ENCODE assay signal across 8 cellular contexts in genomic region chr5:124651663-124652513, GRCh38.
DNase-seq lines count a peak whose midpoint lies in the region; ATAC-seq and TF ChIP-seq lines count a peak whose summit lies in the region.

No MANE protein-coding gene starts in this region.

- BruUV-seq in Calu3 (replicated peaks; lab: Mats Ljungman, UMichigan): no TSS peak

- peaks cover 33% of the 10 kb centered on the region for H3K36me3 ChIP-seq in HUES6 (ENCODE audit: control insufficient read depth, insufficient read depth, low read length)
- peaks cover 24% of the 10 kb centered on the region for H3K36me3 ChIP-seq in OCI-LY1 (ENCODE audit: insufficient read depth, low read length)
- no peaks in the 10 kb centered on the region for H3K36me3 ChIP-seq in body of pancreas (replicated peaks in 1 of 2; ENCODE audit: insufficient read depth in 1 of 2, low read depth in 2 of 2)
- peaks cover 3% of the 10 kb centered on the region; the same call in 1 of the 2 replicates for H3K36me3 ChIP-seq in iPS DF 6.9 (ENCODE audit: control insufficient read depth, insufficient read depth, low read length)

- H3K4me3 ChIP-seq in HUES6 (ENCODE audit: low read depth, low read length) (peak overlapping the region; percentile 61), OCI-LY1 (ENCODE audit: low read depth, low read length, poor library complexity, severe bottlenecking) (peak overlapping the region; percentile 63), body of pancreas (peak overlapping the region; percentile 19 to 59), iPS DF 6.9 (ENCODE audit: low read length) (peak overlapping the region; percentile 41; the same call in 1 of the 2 replicates)

- intact Hi-C loops in Calu3 (cut with micrococcal nuclease; ENCODE audit: unreplicated experiment): loop anchor here (2.0 to 10.0 kb wide), 4 partner anchors 53 to 1183 kb away; no protein-coding TSS in a partner anchor
- intact Hi-C loops in body of pancreas (cut with DNase I): no loop called here

- ATAC-seq in GM19372 (IDR thresholded peaks at IDR 0.05; ENCODE audit: low read depth, unreplicated experiment): peak; percentile 24
- ATAC-seq in body of pancreas: peak; percentile 78

- CTCF ChIA-PET in Calu3 (lab: Charles Lee): interaction anchor here (0.6 to 1.4 kb wide), 2 partner anchors 9 to 95 kb away, joined by 4 read pairs; no protein-coding TSS in a partner anchor

- H3K36me3 Mint-ChIP-seq in Calu3 (ENCODE audit: insufficient read depth, unreplicated experiment): peaks cover 22% of the 10 kb centered on the region

- H3K4me1 ChIP-seq in HUES6 (ENCODE audit: control insufficient read depth, insufficient read depth, low read length) (peaks cover 71% of the 10 kb centered on the region), OCI-LY1 (ENCODE audit: insufficient read depth, low read length, severe bottlenecking) (peaks cover 99% of the 10 kb centered on the region), body of pancreas (peaks cover 73% of the 10 kb centered on the region), iPS DF 6.9 (ENCODE audit: control insufficient read depth, insufficient read depth, low read length) (peaks cover 5% of the 10 kb centered on the region)

- no peaks in the 10 kb centered on the region for H3K9me2 ChIP-seq in OCI-LY1 (ENCODE audit: low read depth, low read length)

- peaks cover 31% of the 10 kb centered on the region for H3K79me2 ChIP-seq in OCI-LY1 (ENCODE audit: insufficient read depth, low read length)

- peak overlapping the region; percentile 82 for H3K4me2 ChIP-seq in OCI-LY1 (ENCODE audit: low read length)

- H4K20me1 ChIP-seq in OCI-LY1 (ENCODE audit: insufficient read depth, low read length): no peaks in the 10 kb centered on the region

- peak; percentile 54 to 78 (median 73) for TF ChIP-seq POLR2A in body of pancreas (IDR thresholded peaks at IDR 0.05)

- H3K9ac ChIP-seq in HUES6 (ENCODE audit: low read length) (peak overlapping the region; percentile 67), OCI-LY1 (ENCODE audit: low read length) (peak overlapping the region; percentile 67)

- peak overlapping the region; percentile 75 for H3K27ac Mint-ChIP-seq in Calu3 (ENCODE audit: unreplicated experiment)

- H3K4me1 Mint-ChIP-seq in Calu3 (ENCODE audit: low read depth, unreplicated experiment): peaks cover 60% of the 10 kb centered on the region

- peak overlapping the region; percentile 50; the same call in 1 of the 2 replicates for H3K27ac ChIP-seq in HUES6 (ENCODE audit: low read depth, low read length)
- peak overlapping the region; percentile 89 for H3K27ac ChIP-seq in OCI-LY1 (ENCODE audit: low read depth, low read length, poor library complexity, severe bottlenecking)
- H3K27ac ChIP-seq in body of pancreas: peak overlapping the region; percentile 77 to 88 (median 86)
- H3K27ac ChIP-seq in iPS DF 6.9 (ENCODE audit: low read length): no peak overlapping the region

- H3K9me3 ChIP-seq in HUES6 (ENCODE audit: control insufficient read depth, insufficient read depth, low read depth, low read length) (no peaks in the 10 kb centered on the region), OCI-LY1 (ENCODE audit: low read length) (no peaks in the 10 kb centered on the region), body of pancreas (no peaks in the 10 kb centered on the region), iPS DF 6.9 (ENCODE audit: control insufficient read depth, insufficient read depth, low read length) (no peaks in the 10 kb centered on the region)

- H3K9me3 Mint-ChIP-seq in Calu3 (ENCODE audit: low read depth, unreplicated experiment): no peaks in the 10 kb centered on the region

- H3K27me3 ChIP-seq in HUES6 (ENCODE audit: control insufficient read depth, insufficient read depth, low read length) (no peaks in the 10 kb centered on the region), OCI-LY1 (ENCODE audit: insufficient read depth, low read length) (no peaks in the 10 kb centered on the region), body of pancreas (no peaks in the 10 kb centered on the region), iPS DF 6.9 (ENCODE audit: control insufficient read depth, insufficient read depth, low read length) (no peaks in the 10 kb centered on the region)

- WGBS in body of pancreas, 2 donors: 1 to 3% methylated on average over 24 to 54 of the region's 54 CpGs
- no CpG with 5 or more reads among the region's 54 CpGs for WGBS in iPS DF 6.9 (ENCODE audit: insufficient coverage, insufficient read length)

- no peak overlapping the region for H2AFZ ChIP-seq in OCI-LY1 (ENCODE audit: low read length)

- DNase-seq in Calu3 (peak; percentile 86), body of pancreas (peak; percentile 77 to 89 (median 82)), iPS DF 6.9 (ENCODE audit: low read depth, low spot score) (no peak), pulmonary artery endothelial cell (ENCODE audit: low read depth, low spot score) (peak; percentile 72), COLO829 (ENCODE audit: low spot score) (no peak)

- TF ChIP-seq CTCF in Calu3 (IDR thresholded peaks at IDR 0.05; ENCODE audit: unreplicated experiment) (no peak), OCI-LY1 (IDR thresholded peaks at IDR 0.05; ENCODE audit: low read length) (no peak), body of pancreas (IDR thresholded peaks at IDR 0.05) (peak in 1 of 7 experiments; percentile 9)

- no peaks in the 10 kb centered on the region for H3K27me3 Mint-ChIP-seq in Calu3 (ENCODE audit: unreplicated experiment)

- peaks cover 9% of the 10 kb centered on the region for H3F3A ChIP-seq in OCI-LY1 (ENCODE audit: insufficient read depth, low read length)

- peak overlapping the region; percentile 92 for H3K4me3 Mint-ChIP-seq in Calu3 (ENCODE audit: low read depth, unreplicated experiment)

Comparison
In these comparisons a context has a peak if more than half of its experiments do, and no peak if none do; other contexts are left out.
1. DNase-seq: peak in Calu3 (single experiment), body of pancreas (4 of 4) and pulmonary artery endothelial cell (single experiment); none in iPS DF 6.9 (single experiment) and COLO829 (single experiment).
2. Peak in every context shown above with its lines, with median percentiles within 50 percentile points of each other: H3K4me3 ChIP-seq.